ENCODE assay signal across 8 cellular contexts in the genomic region with DNA sequence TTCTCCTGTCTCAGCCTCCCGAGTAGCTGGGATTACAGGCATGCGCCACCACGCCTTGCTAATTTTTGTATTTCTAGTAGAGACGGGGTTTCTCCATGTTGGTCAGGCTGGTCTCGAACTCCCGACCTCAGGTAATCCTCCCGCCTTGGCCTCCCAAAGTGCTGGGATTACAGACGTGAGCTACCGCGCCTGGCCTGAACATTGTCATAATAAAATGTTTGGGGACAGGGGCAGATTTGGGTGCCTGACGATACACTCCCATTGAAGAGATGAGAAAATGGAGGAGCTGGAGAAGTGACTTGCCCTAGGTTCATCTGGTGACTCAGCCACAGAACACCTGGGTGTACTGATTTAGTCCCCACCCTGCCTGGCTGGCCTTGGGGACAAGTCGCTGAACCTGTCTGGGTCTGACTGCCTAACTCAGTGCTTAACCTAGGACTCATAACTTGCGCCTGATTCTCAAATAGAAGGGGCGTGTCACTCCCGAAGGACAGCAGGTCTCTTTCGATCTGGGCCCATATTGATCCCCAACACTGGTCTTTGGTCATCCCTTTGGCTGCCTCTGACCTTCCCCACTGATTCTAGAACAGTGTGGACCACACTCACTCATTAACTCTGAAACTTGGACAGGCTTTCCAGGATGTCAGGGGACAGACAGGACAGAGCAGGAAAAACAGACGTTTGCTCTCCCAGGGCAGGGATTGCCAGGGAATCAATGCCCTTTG. TPM values are rescaled to one million over a fixed set of nuclear protein-coding genes. Genes with fewer than 3 reads are reported as not detected.
DNase-seq lines count a peak whose midpoint lies in the region; ATAC-seq and TF ChIP-seq lines count a peak whose summit lies in the region.

No MANE protein-coding gene starts in this region.

- H3K27ac Mint-ChIP-seq in activated CD4-positive, alpha-beta T cell treated with anti-CD3 and anti-CD28 coated beads, Interleukin-2, amount 10 ng/mL, durations not matched to agents 7 days and 5 days: peak overlapping the region; percentile 92
- peak overlapping the region; percentile 93 for H3K27ac Mint-ChIP-seq in activated naive CD8-positive, alpha-beta T cell treated with anti-CD3 and anti-CD28 coated beads, Interleukin-2, amount 10 ng/mL, durations not matched to agents 7 days and 5 days

- H3K27me3 ChIP-seq in testis: no peaks in the 10 kb centered on the region

- DNase-seq in activated CD4-positive, alpha-beta T cell treated with anti-CD3 and anti-CD28 coated beads, Interleukin-2, amount 10 ng/mL, durations not matched to agents 7 days and 5 days: no peak
- no peak for DNase-seq in activated CD4-positive, alpha-beta T cell treated with anti-CD3 and anti-CD28 coated beads, Interleukin-2, amount 50 U/mL, for 4 hours
- no peak for DNase-seq in activated naive CD8-positive, alpha-beta T cell treated with anti-CD3 and anti-CD28 coated beads, Interleukin-2, amount 10 ng/mL, durations not matched to agents 7 days and 5 days
- peak; percentile 88 for DNase-seq in left lobe of liver (ENCODE audit: low spot score)
- no peak for DNase-seq in testis
- no peak for DNase-seq in NK-92 treated with Interleukin-12 subunit alpha and Interleukin-12 subunit beta, amount 100 ng/mL, for 24 hours (lab: John Stamatoyannopoulos, UW)
- DNase-seq in stimulated activated naive CD4-positive, alpha-beta T cell treated with Interleukin-2 at 50 U/mL for 16 hours (lab: John Stamatoyannopoulos, UW): no peak

- H3K27ac ChIP-seq in testis: peak overlapping the region in 1 of 2 donors; percentile 85

- H3K9me3 ChIP-seq in testis: no peaks in the 10 kb centered on the region

- intact Hi-C loops in testis (cut with DNase I; ENCODE audit: low total_unique reads): no loop called here

- H3K36me3 ChIP-seq in testis (ENCODE audit: low read depth, missing control alignments): no peaks in the 10 kb centered on the region

- CTCF ChIA-PET in activated CD4-positive, alpha-beta T cell treated with anti-CD3 and anti-CD28 coated beads, Interleukin-2, amount 10 ng/mL, durations not matched to agents 7 days and 5 days (lab: Charles Lee): interaction anchor here (0.6 to 1.3 kb wide), 3 partner anchors 21 to 165 kb away, joined by 3 to 6 read pairs (median 3); no protein-coding TSS in a partner anchor

- H3K4me1 Mint-ChIP-seq in activated CD4-positive, alpha-beta T cell treated with anti-CD3 and anti-CD28 coated beads, Interleukin-2, amount 10 ng/mL, durations not matched to agents 7 days and 5 days: peaks cover 38% of the 10 kb centered on the region
- peaks cover 25% of the 10 kb centered on the region for H3K4me1 Mint-ChIP-seq in activated naive CD8-positive, alpha-beta T cell treated with anti-CD3 and anti-CD28 coated beads, Interleukin-2, amount 10 ng/mL, durations not matched to agents 7 days and 5 days

- H3K36me3 Mint-ChIP-seq in activated CD4-positive, alpha-beta T cell treated with anti-CD3 and anti-CD28 coated beads, Interleukin-2, amount 10 ng/mL, durations not matched to agents 7 days and 5 days (ENCODE audit: low read depth): peaks cover 6% of the 10 kb centered on the region
- H3K36me3 Mint-ChIP-seq in activated naive CD8-positive, alpha-beta T cell treated with anti-CD3 and anti-CD28 coated beads, Interleukin-2, amount 10 ng/mL, durations not matched to agents 7 days and 5 days: peaks cover 1% of the 10 kb centered on the region

- POLR2A ChIA-PET in activated CD4-positive, alpha-beta T cell treated with anti-CD3 and anti-CD28 coated beads, Interleukin-2, amount 10 ng/mL, durations not matched to agents 7 days and 5 days (lab: Charles Lee): interaction anchor here (1.4 kb wide), 1 partner anchor 86 kb away, joined by 4 read pairs; no protein-coding TSS in a partner anchor
- POLR2A ChIA-PET in activated naive CD8-positive, alpha-beta T cell treated with anti-CD3 and anti-CD28 coated beads, Interleukin-2, amount 10 ng/mL, durations not matched to agents 7 days and 5 days (lab: Charles Lee): interaction anchor here (0.6 to 4.1 kb wide), 13 partner anchors 9 to 327 kb away, joined by 3 to 42 read pairs (median 4); partner anchors contain the start of genes KPTN and NAPA

- TF ChIP-seq POLR2A in testis (IDR thresholded peaks at IDR 0.05): no peak

- H3K4me3 ChIP-seq in testis: peak overlapping the region; percentile 57 to 59

- peaks cover 9% of the 10 kb centered on the region for H3K4me1 ChIP-seq in testis

- WGBS in testis, 2 donors: 56 to 59% methylated on average over 10 to 17 of the region's 17 CpGs

- no peak for TF ChIP-seq CTCF in testis (IDR thresholded peaks at IDR 0.05)

- H3K4me3 Mint-ChIP-seq in activated CD4-positive, alpha-beta T cell treated with anti-CD3 and anti-CD28 coated beads, Interleukin-2, amount 10 ng/mL, durations not matched to agents 7 days and 5 days: peak overlapping the region; percentile 83
- H3K4me3 Mint-ChIP-seq in activated naive CD8-positive, alpha-beta T cell treated with anti-CD3 and anti-CD28 coated beads, Interleukin-2, amount 10 ng/mL, durations not matched to agents 7 days and 5 days: peak overlapping the region; percentile 81

- no peaks in the 10 kb centered on the region for H3K9me3 Mint-ChIP-seq in activated CD4-positive, alpha-beta T cell treated with anti-CD3 and anti-CD28 coated beads, Interleukin-2, amount 10 ng/mL, durations not matched to agents 7 days and 5 days
- H3K9me3 Mint-ChIP-seq in activated naive CD8-positive, alpha-beta T cell treated with anti-CD3 and anti-CD28 coated beads, Interleukin-2, amount 10 ng/mL, durations not matched to agents 7 days and 5 days: no peaks in the 10 kb centered on the region

- peaks cover 1% of the 10 kb centered on the region for H3K27me3 Mint-ChIP-seq in activated CD4-positive, alpha-beta T cell treated with anti-CD3 and anti-CD28 coated beads, Interleukin-2, amount 10 ng/mL, durations not matched to agents 7 days and 5 days
- H3K27me3 Mint-ChIP-seq in activated naive CD8-positive, alpha-beta T cell treated with anti-CD3 and anti-CD28 coated beads, Interleukin-2, amount 10 ng/mL, durations not matched to agents 7 days and 5 days: peaks cover 15% of the 10 kb centered on the region

- ATAC-seq in activated naive CD8-positive, alpha-beta T cell treated with anti-CD3 and anti-CD28 coated beads, Interleukin-2, amount 10 ng/mL, durations not matched to agents 7 days and 5 days (ENCODE audit: low read depth): no peak
- peak; percentile 60 for ATAC-seq in left lobe of liver
- ATAC-seq in GM18519 (IDR thresholded peaks at IDR 0.05; ENCODE audit: low FRiP score, unreplicated experiment): no peak

RNA-seq across cellular contexts. Expression of gene BICRA, which starts 7.6 kb away (rescaled TPM):
- total RNA-seq in activated CD4-positive, alpha-beta T cell treated with anti-CD3 and anti-CD28 coated beads, Interleukin-2, amount 10 ng/mL, durations not matched to agents 7 days and 5 days: 10 to 100 TPM; 23.3 to 25.5 TPM
- total RNA-seq in activated naive CD8-positive, alpha-beta T cell treated with anti-CD3 and anti-CD28 coated beads, Interleukin-2, amount 10 ng/mL, durations not matched to agents 7 days and 5 days: 10 to 100 TPM; 22.6 to 28.4 TPM
- 6.7 TPM for total RNA-seq in left lobe of liver
- 10 to 100 TPM; 13.5 to 19.2 TPM for total RNA-seq in testis
- polyA plus RNA-seq in testis (ENCODE audit: insufficient read depth, low read depth, low replicate concordance): 9.2 TPM

RNA-seq across cellular contexts. Expression of gene ZNF541, which starts 28.4 kb away (rescaled TPM):
- under 1 TPM; 0.35 to 0.40 TPM for total RNA-seq in activated CD4-positive, alpha-beta T cell treated with anti-CD3 and anti-CD28 coated beads, Interleukin-2, amount 10 ng/mL, durations not matched to agents 7 days and 5 days
- total RNA-seq in activated naive CD8-positive, alpha-beta T cell treated with anti-CD3 and anti-CD28 coated beads, Interleukin-2, amount 10 ng/mL, durations not matched to agents 7 days and 5 days: 1 to 10 TPM in 1 of 2 experiments, under 1 TPM in 1; 0.30 to 1.2 TPM
- total RNA-seq in left lobe of liver (0.08 TPM), testis (10 to 100 TPM; 30.4 to 51.5 TPM)
- polyA plus RNA-seq in testis (ENCODE audit: insufficient read depth, low read depth, low replicate concordance): 42.0 TPM

Comparison
In these comparisons a context has a peak if more than half of its experiments do, and no peak if none do; other contexts are left out.
1. RNA of gene ZNF541, which starts 28.4 kb away (total RNA-seq): 30.4 to 51.5 TPM in testis; 0.30 to 1.2 TPM in activated naive CD8-positive, alpha-beta T cell treated with anti-CD3 and anti-CD28 coated beads, Interleukin-2, amount 10 ng/mL, durations not matched to agents 7 days and 5 days, 0.35 to 0.40 TPM in activated CD4-positive, alpha-beta T cell treated with anti-CD3 and anti-CD28 coated beads, Interleukin-2, amount 10 ng/mL, durations not matched to agents 7 days and 5 days and 0.08 TPM in left lobe of liver (single experiment); every median in the first group is over 10 times any median in the second.